Comparison of ENCODE assay signal across 8 cellular contexts in the genomic region with DNA sequence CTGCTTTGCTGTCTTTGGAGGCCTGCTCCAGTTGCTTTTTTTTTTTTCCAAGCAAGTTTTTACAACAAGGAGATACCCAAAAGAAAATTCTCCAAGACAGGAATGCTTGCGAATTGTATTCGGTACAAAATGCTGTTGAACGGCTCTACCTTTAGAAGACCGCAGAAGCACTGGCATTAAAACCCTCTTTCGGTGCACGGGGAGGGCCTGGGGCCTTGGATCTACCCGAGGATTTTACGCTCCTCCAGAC. TPM values are rescaled to one million over a fixed set of nuclear protein-coding genes. Genes with fewer than 3 reads are reported as not detected.
A peak's percentile ranks its signal among the peaks of the same experiment; 100 is the strongest.
DNase-seq lines count a peak whose midpoint lies in the region; TF ChIP-seq lines count a peak whose summit lies in the region.

No MANE protein-coding gene starts in this region.

- H4K20me1 ChIP-seq in OCI-LY7 (ENCODE audit: insufficient read depth, low read length): peaks cover 21% of the 10 kb centered on the region

- no peak overlapping the region for H2AFZ ChIP-seq in OCI-LY7 (ENCODE audit: low read length)

- DNase-seq in Calu3: no peak
- no peak for DNase-seq in OCI-LY7 (ENCODE audit: low spot score)
- DNase-seq in endodermal cell: no peak
- DNase-seq in Ammon's horn (ENCODE audit: low spot score): no peak
- no peak for DNase-seq in dedifferentiated amniotic fluid mesenchymal stem cell (ENCODE audit: extremely low spot score)
- DNase-seq in kidney glomerular epithelial cell (lab: John Stamatoyannopoulos, UW): no peak
- DNase-seq in NCI-H82 treated with DMSO at 0.1 percent for 48 hours (lab: John Stamatoyannopoulos, UW; ENCODE audit: unreplicated experiment): no peak

- peak overlapping the region; percentile 98 for H3K9ac ChIP-seq in endodermal cell (ENCODE audit: extremely low read depth, low read length, poor library complexity, severe bottlenecking)

- H3K36me3 Mint-ChIP-seq in Calu3 (ENCODE audit: insufficient read depth, unreplicated experiment): peaks cover 32% of the 10 kb centered on the region
- peaks cover 23% of the 10 kb centered on the region for H3K36me3 Mint-ChIP-seq in endodermal cell (ENCODE audit: low read depth)

- H3K4me3 Mint-ChIP-seq in Calu3 (ENCODE audit: low read depth, unreplicated experiment) (peak overlapping the region; percentile 84), endodermal cell (peak overlapping the region; percentile 87)

- H3K4me2 ChIP-seq in OCI-LY7 (ENCODE audit: low read length): peak overlapping the region; percentile 97

- H3K4me1 Mint-ChIP-seq in Calu3 (ENCODE audit: low read depth, unreplicated experiment): peaks cover 22% of the 10 kb centered on the region
- peaks cover 34% of the 10 kb centered on the region for H3K4me1 Mint-ChIP-seq in endodermal cell

- BruUV-seq in Calu3 (replicated peaks; lab: Mats Ljungman, UMichigan): no TSS peak
- no TSS peak for BruUV-seq in OCI-LY7 (replicated peaks; lab: Mats Ljungman, UMichigan)

- H3K27ac Mint-ChIP-seq in Calu3 (ENCODE audit: unreplicated experiment): peak overlapping the region; percentile 64
- H3K27ac Mint-ChIP-seq in endodermal cell: peak overlapping the region; percentile 97

- CTCF ChIA-PET in Calu3 (lab: Charles Lee): no interaction called here
- CTCF ChIA-PET in OCI-LY7 (lab: Charles Lee; ENCODE audit: unreplicated experiment): no interaction called here

- H3K4me3 ChIP-seq in OCI-LY7 (ENCODE audit: low read depth, low read length, poor library complexity, severe bottlenecking): peak overlapping the region; percentile 79
- peak overlapping the region; percentile 92 for H3K4me3 ChIP-seq in endodermal cell (ENCODE audit: low read length)
- peak overlapping the region; percentile 87 to 93 for H3K4me3 ChIP-seq in neutrophil (ENCODE audit: low read depth in 1 of 2, low read length in 1 of 2)

- H3K27ac ChIP-seq in OCI-LY7 (ENCODE audit: low read depth, low read length, poor library complexity, severe bottlenecking) (no peak overlapping the region), endodermal cell (ENCODE audit: low read depth, low read length) (no peak overlapping the region), neutrophil (no peak overlapping the region)

- H3K36me3 ChIP-seq in OCI-LY7 (ENCODE audit: insufficient read depth, low read length) (peaks cover 7% of the 10 kb centered on the region), endodermal cell (ENCODE audit: control insufficient read depth, insufficient read depth, low read length) (peaks cover 5% of the 10 kb centered on the region), neutrophil (peaks cover 5% of the 10 kb centered on the region)

- H3K27me3 Mint-ChIP-seq in Calu3 (ENCODE audit: unreplicated experiment): no peaks in the 10 kb centered on the region
- no peaks in the 10 kb centered on the region for H3K27me3 Mint-ChIP-seq in endodermal cell (ENCODE audit: insufficient read depth)

- no peaks in the 10 kb centered on the region for H3K9me3 Mint-ChIP-seq in Calu3 (ENCODE audit: low read depth, unreplicated experiment)
- H3K9me3 Mint-ChIP-seq in endodermal cell: no peaks in the 10 kb centered on the region

- WGBS in endodermal cell (ENCODE audit: insufficient coverage in 1 of 2, insufficient read length in 1 of 2), 2 experiments: 3 to 5% methylated on average over 8 of the region's 8 CpGs

- no peaks in the 10 kb centered on the region for H3K9me3 ChIP-seq in OCI-LY7 (ENCODE audit: low read length)
- no peaks in the 10 kb centered on the region for H3K9me3 ChIP-seq in endodermal cell (ENCODE audit: control insufficient read depth, low read length)
- no peaks in the 10 kb centered on the region for H3K9me3 ChIP-seq in neutrophil

- H3K27me3 ChIP-seq in endodermal cell (ENCODE audit: control insufficient read depth, insufficient read depth, low read length, poor library complexity, severe bottlenecking) (no peaks in the 10 kb centered on the region), neutrophil (peaks cover 30% of the 10 kb centered on the region)

- TF ChIP-seq CTCF in Calu3 (IDR thresholded peaks at IDR 0.05; ENCODE audit: unreplicated experiment): no peak
- TF ChIP-seq CTCF in OCI-LY7 (conservative IDR thresholded peaks at IDR 0.05; ENCODE audit: low read length): no peak
- no peak for TF ChIP-seq CTCF in endodermal cell (conservative IDR thresholded peaks at IDR 0.05)
- TF ChIP-seq CTCF in neutrophil (IDR thresholded peaks at IDR 0.05): no peak

- H3K4me1 ChIP-seq in OCI-LY7 (ENCODE audit: insufficient read depth, low read length, poor library complexity, severe bottlenecking) (peaks cover 23% of the 10 kb centered on the region), endodermal cell (ENCODE audit: control insufficient read depth, insufficient read depth, low read length) (peaks cover 3% of the 10 kb centered on the region), neutrophil (ENCODE audit: control insufficient read depth in 1 of 2, insufficient read depth in 1 of 2, low read depth in 1 of 2, low read length in 1 of 2) (peaks cover 22 to 27% of the 10 kb centered on the region in 2 experiments)

- POLR2A ChIA-PET in OCI-LY7 (lab: Charles Lee): no interaction called here

- intact Hi-C loops in Calu3 (cut with micrococcal nuclease; ENCODE audit: unreplicated experiment): loop anchor here (10.0 kb wide), 1 partner anchor 88 kb away; no protein-coding TSS in a partner anchor
- intact Hi-C loops in OCI-LY7 (cut with micrococcal nuclease; ENCODE audit: unreplicated experiment): no loop called here

- H3K9me2 ChIP-seq in OCI-LY7 (ENCODE audit: insufficient read depth, low read length): no peaks in the 10 kb centered on the region

- peaks cover 26% of the 10 kb centered on the region for H3K79me2 ChIP-seq in OCI-LY7 (ENCODE audit: insufficient read depth, low read depth, low read length)

RNA-seq across cellular contexts. Expression of gene HELZ, which starts 1.3 kb away (rescaled TPM):
- total RNA-seq in Calu3 (2022) (50.7 and 60.8 TPM in 2 replicates), OCI-LY7 (2022) (56.8 and 58.9 TPM in 2 replicates), endodermal cell (10 to 100 TPM; 51.4 to 74.7 TPM)
- total RNA-seq in OCI-LY7 (2014; rRNA removed; shearing (Covaris generic)): 28.1 and 33.9 TPM in 2 replicates
- polyA plus RNA-seq in endodermal cell (2013, experiment 1 of 2): 12.3 TPM
- 13.7 TPM for polyA plus RNA-seq in endodermal cell (2013, experiment 2 of 2)
